28 cellular contexts compared by ENCODE assay signal in the genomic region with DNA sequence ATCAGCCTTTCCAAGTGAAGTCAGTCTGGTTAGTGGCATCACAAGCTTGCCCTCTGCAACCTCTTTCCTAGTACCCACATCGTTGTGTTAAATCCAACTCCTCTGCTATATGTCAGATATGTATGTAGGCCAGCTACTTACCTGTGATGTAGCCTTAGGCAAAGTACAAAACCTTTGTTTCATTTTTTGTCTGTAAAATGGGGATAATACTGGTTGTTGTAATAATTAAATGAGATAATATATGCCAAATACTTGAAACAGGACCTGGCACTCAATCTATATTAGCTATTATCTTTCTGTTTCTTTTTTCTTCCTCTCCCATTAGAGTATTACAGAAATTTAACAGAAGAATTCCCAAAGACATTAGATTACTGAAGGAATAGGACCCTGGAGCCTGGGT. TPM values are rescaled to one million over a fixed set of nuclear protein-coding genes. Genes with fewer than 3 reads are reported as not detected.
A peak's percentile ranks its signal among the peaks of the same experiment; 100 is the strongest.
DNase-seq lines count a peak whose midpoint lies in the region; TF ChIP-seq lines count a peak whose summit lies in the region.
"Had no signal": no experiment of that assay in that cellular context is flagged by ENCODE, and none has a peak within 500 bp of the region (broad histone marks: within the 10 kb centered on the region; RNA-seq: fewer than 3 reads in every experiment).

No MANE protein-coding gene starts in this region.

- intact Hi-C loops in CD4-positive, alpha-beta memory T cell (cut with micrococcal nuclease): no loop called here

- H3K36me3 Mint-ChIP-seq in CD4-positive, alpha-beta memory T cell: peaks cover 7 to 9% of the 10 kb centered on the region in 2 donors

- H3F3A ChIP-seq in neural cell (ENCODE audit: insufficient read depth, low read length, poor library complexity, severe bottlenecking): no peaks in the 10 kb centered on the region

- no peak overlapping the region for H2AFZ ChIP-seq in neural cell (ENCODE audit: low read depth, low read length)

- peak overlapping the region; percentile 2 for H3K4me2 ChIP-seq in neural cell (ENCODE audit: low read length)

- H3K4me3 ChIP-seq in CD4-positive, alpha-beta memory T cell (ENCODE audit: low read length in 2 of 2): no peak overlapping the region
- H3K4me3 ChIP-seq in HEK293 (ENCODE audit: low read depth, low read length) (no peak overlapping the region), coronary artery (peak overlapping the region; percentile 70), neural cell (ENCODE audit: low read length) (peak overlapping the region; percentile 80)
- H3K4me3 ChIP-seq: K562, MG63 had no signal

- TF ChIP-seq RAD21 in neural cell (conservative IDR thresholded peaks at IDR 0.05): no peak

- no peak for DNase-seq in CD4-positive, alpha-beta memory T cell
- DNase-seq in coronary artery (ENCODE audit: low spot score) (no peak), cerebellar nuclear complex (lab: John Stamatoyannopoulos, UW) (no peak), kidney tubule cell (ENCODE audit: low spot score) (no peak), COR-L47 (lab: John Stamatoyannopoulos, UW) (no peak)
- DNase-seq: activated CD4-positive, alpha-beta T cell treated with anti-CD3 and anti-CD28 coated beads for 48 hours; activated effector memory CD4-positive, alpha-beta T cell treated with Interleukin-2 at 50 U/mL for 16 hours; Caco-2; DMS79 treated with DMSO at 0.1 percent for 48 hours; GM23248; left cardiac atrium; mammary epithelial cell; MG63; NCI-H1417 treated with DMSO at 0.1 percent for 48 hours; NCI-H2081 treated with DMSO at 0.1 percent for 48 hours; NCI-H345 had no signal

- peaks cover 3 to 30% (median 24%) of the 10 kb centered on the region in 8 donors for H3K9me3 Mint-ChIP-seq in CD4-positive, alpha-beta memory T cell

- H3K27me3 ChIP-seq in CD4-positive, alpha-beta memory T cell (ENCODE audit: insufficient read depth, low read length): peaks cover 31% of the 10 kb centered on the region
- peaks cover 20% of the 10 kb centered on the region for H3K27me3 ChIP-seq in neural cell (ENCODE audit: insufficient read depth, low read depth, low read length)

- peaks cover 5% of the 10 kb centered on the region for H3K4me1 ChIP-seq in CD4-positive, alpha-beta memory T cell (ENCODE audit: insufficient read depth, low read length)
- peaks cover 6% of the 10 kb centered on the region; the same call in 1 of the 2 replicates for H3K4me1 ChIP-seq in HEK293 (ENCODE audit: control insufficient read depth, insufficient read depth, low read length)
- H3K4me1 ChIP-seq: breast epithelium had no signal

- CTCF ChIA-PET in CD4-positive, alpha-beta memory T cell (lab: Charles Lee; ENCODE audit: partially characterized antibody): interaction anchor here (1.0 kb wide), 1 partner anchor 34 kb away, joined by 3 read pairs; a partner anchor contains a TSS
- CTCF ChIA-PET in HEK293 (lab: Yijun Ruan, JAX): interaction anchor here (0.6 to 2.5 kb wide), 3 partner anchors 9 to 103 kb away, joined by 3 to 11 read pairs (median 3); a partner anchor contains a TSS

- peaks cover 7 to 17% (median 13%) of the 10 kb centered on the region in 4 donors for H3K4me1 Mint-ChIP-seq in CD4-positive, alpha-beta memory T cell

- peaks cover 43 to 51% of the 10 kb centered on the region in 2 donors for H3K27me3 Mint-ChIP-seq in CD4-positive, alpha-beta memory T cell

- H3K27ac ChIP-seq in CD4-positive, alpha-beta memory T cell (ENCODE audit: low read depth, low read length): no peak overlapping the region
- H3K27ac ChIP-seq in HEK293 (ENCODE audit: extremely low read depth, low read depth, low read length) (no peak overlapping the region), coronary artery (no peak overlapping the region), neural cell (ENCODE audit: low read length) (no peak overlapping the region)
- H3K27ac ChIP-seq: breast epithelium, GM23248, RWPE1, SK-N-MC had no signal

- H3K4me3 Mint-ChIP-seq in CD4-positive, alpha-beta memory T cell: peak overlapping the region in 7 of 8 donors; percentile 32 to 79 (median 59)
- H3K4me3 Mint-ChIP-seq: dendritic cell treated with granulocyte-macrophage colony-stimulating factor and Interleukin-4, amounts not matched to agents 40 ng/mL and 50 ng/mL, for 4 days had no signal

- no peaks in the 10 kb centered on the region for H3K36me3 ChIP-seq in CD4-positive, alpha-beta memory T cell (ENCODE audit: insufficient read depth, low read length)
- H3K36me3 ChIP-seq in HEK293 (ENCODE audit: control insufficient read depth in 2 of 2, insufficient read depth in 1 of 2, low read length in 2 of 2) (no peaks in the 10 kb centered on the region), neural cell (ENCODE audit: insufficient read depth, low read length) (no peaks in the 10 kb centered on the region)
- H3K36me3 ChIP-seq: breast epithelium, MG63 had no signal

- no peaks in the 10 kb centered on the region for H3K79me2 ChIP-seq in neural cell (replicated peaks; ENCODE audit: insufficient read depth, low read length)

- TF ChIP-seq CTCF in HEK293 (tag by site-specific recombination; IDR thresholded peaks at IDR 0.05) (no peak), coronary artery (IDR thresholded peaks at IDR 0.05) (no peak), neural cell (IDR thresholded peaks at IDR 0.05; ENCODE audit: poor library complexity, severe bottlenecking) (no peak)

- no peak overlapping the region for H3K9ac ChIP-seq in neural cell (ENCODE audit: low read length)
- H3K9ac ChIP-seq: GM23248 had no signal

- H3K9me2 ChIP-seq in neural cell (ENCODE audit: insufficient read depth, low read length): no peaks in the 10 kb centered on the region

- no peak for TF ChIP-seq EP300 in neural cell (conservative IDR thresholded peaks at IDR 0.05; ENCODE audit: poor library complexity, severe bottlenecking)

- no peaks in the 10 kb centered on the region for H4K20me1 ChIP-seq in neural cell (ENCODE audit: insufficient read depth)

- no peaks in the 10 kb centered on the region for H3K9me3 ChIP-seq in CD4-positive, alpha-beta memory T cell (ENCODE audit: control insufficient read depth in 1 of 2, low read length in 2 of 2)
- no peaks in the 10 kb centered on the region for H3K9me3 ChIP-seq in HEK293 (ENCODE audit: control insufficient read depth, insufficient read depth, low read depth, low read length)
- peaks cover 3% of the 10 kb centered on the region for H3K9me3 ChIP-seq in neural cell (ENCODE audit: low read length)

- POLR2A ChIA-PET in CD4-positive, alpha-beta memory T cell (lab: Charles Lee; ENCODE audit: partially characterized antibody): interaction anchor here (1.6 kb wide), 1 partner anchor 57 kb away, joined by 3 read pairs; a partner anchor contains a TSS
- POLR2A ChIA-PET in HEK293 (lab: Yijun Ruan, JAX): interaction anchor here (2.1 kb wide), 1 partner anchor 12 kb away, joined by 6 read pairs; no protein-coding TSS in a partner anchor

- no peak overlapping the region for H3K27ac Mint-ChIP-seq in CD4-positive, alpha-beta memory T cell
- H3K27ac Mint-ChIP-seq: dendritic cell treated with granulocyte-macrophage colony-stimulating factor and Interleukin-4, amounts not matched to agents 40 ng/mL and 50 ng/mL, for 4 days; T-helper 1 cell treated with Interleukin-12 subunit alpha and Interleukin-12 subunit beta and Interleukin-4 antibody, amounts not matched to agents 30 μg/mL and 1 μg/mL, for 36 hours had no signal

TF ChIP-seq in neural cell, 6 proteins besides CTCF, POLR2A, EP300 and RAD21 (continues in another document):
- TF ChIP-seq EZH2 (IDR thresholded peaks at IDR 0.05; ENCODE audit: borderline replicate concordance, insufficient read depth, low read length, poor library complexity, severe bottlenecking) (no peak), SMC3 (conservative IDR thresholded peaks at IDR 0.05; ENCODE audit: poor library complexity) (no peak), TAF1 (IDR thresholded peaks at IDR 0.05; ENCODE audit: low read depth) (no peak), POLR2AphosphoS5 (IDR thresholded peaks at IDR 0.05) (no peak)
- TF ChIP-seq, protein P1, sequence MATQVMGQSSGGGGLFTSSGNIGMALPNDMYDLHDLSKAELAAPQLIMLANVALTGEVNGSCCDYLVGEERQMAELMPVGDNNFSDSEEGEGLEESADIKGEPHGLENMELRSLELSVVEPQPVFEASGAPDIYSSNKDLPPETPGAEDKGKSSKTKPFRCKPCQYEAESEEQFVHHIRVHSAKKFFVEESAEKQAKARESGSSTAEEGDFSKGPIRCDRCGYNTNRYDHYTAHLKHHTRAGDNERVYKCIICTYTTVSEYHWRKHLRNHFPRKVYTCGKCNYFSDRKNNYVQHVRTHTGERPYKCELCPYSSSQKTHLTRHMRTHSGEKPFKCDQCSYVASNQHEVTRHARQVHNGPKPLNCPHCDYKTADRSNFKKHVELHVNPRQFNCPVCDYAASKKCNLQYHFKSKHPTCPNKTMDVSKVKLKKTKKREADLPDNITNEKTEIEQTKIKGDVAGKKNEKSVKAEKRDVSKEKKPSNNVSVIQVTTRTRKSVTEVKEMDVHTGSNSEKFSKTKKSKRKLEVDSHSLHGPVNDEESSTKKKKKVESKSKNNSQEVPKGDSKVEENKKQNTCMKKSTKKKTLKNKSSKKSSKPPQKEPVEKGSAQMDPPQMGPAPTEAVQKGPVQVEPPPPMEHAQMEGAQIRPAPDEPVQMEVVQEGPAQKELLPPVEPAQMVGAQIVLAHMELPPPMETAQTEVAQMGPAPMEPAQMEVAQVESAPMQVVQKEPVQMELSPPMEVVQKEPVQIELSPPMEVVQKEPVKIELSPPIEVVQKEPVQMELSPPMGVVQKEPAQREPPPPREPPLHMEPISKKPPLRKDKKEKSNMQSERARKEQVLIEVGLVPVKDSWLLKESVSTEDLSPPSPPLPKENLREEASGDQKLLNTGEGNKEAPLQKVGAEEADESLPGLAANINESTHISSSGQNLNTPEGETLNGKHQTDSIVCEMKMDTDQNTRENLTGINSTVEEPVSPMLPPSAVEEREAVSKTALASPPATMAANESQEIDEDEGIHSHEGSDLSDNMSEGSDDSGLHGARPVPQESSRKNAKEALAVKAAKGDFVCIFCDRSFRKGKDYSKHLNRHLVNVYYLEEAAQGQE (IDR thresholded peaks at IDR 0.05; ENCODE audit: borderline replicate concordance): no peak

RNA-seq across cellular contexts. Expression of a gene that starts 1.2 kb away (rescaled TPM):
- not detected for total RNA-seq in CD4-positive, alpha-beta memory T cell
- not detected for polyA plus RNA-seq in CD4-positive, alpha-beta memory T cell
- 51.2 and 62.5 TPM in 2 replicates for polyA plus RNA-seq in neural cell
- polyA minus RNA-seq in neural cell: 23.4 and 24.7 TPM in 2 replicates
- total RNA-seq: GM23248, HT-29, K562 had no signal
- polyA plus RNA-seq: GM23248, K562 had no signal

RNA-seq across cellular contexts. Expression of a gene that starts 21.8 kb away (rescaled TPM):
- not detected for total RNA-seq in CD4-positive, alpha-beta memory T cell
- polyA plus RNA-seq in CD4-positive, alpha-beta memory T cell: under 1 TPM in 1 of 2 donors, not detected in 1; 0.13 TPM
- polyA plus RNA-seq in neural cell: not detected in 2 replicates
- not detected in 2 replicates for polyA minus RNA-seq in neural cell
- total RNA-seq: breast epithelium, Caco-2, GM23248, HT-29, K562, left cardiac atrium, mammary epithelial cell, posterior vena cava, sciatic nerve had no signal
- polyA plus RNA-seq: GM23248, mammary epithelial cell had no signal

RNA-seq across cellular contexts. Expression of a gene that starts 33.9 kb away (rescaled TPM):
- 1 to 10 TPM; 8.2 to 8.8 TPM for total RNA-seq in CD4-positive, alpha-beta memory T cell
- polyA plus RNA-seq in CD4-positive, alpha-beta memory T cell: 1 to 10 TPM; 2.9 to 6.9 TPM
- 32.5 and 40.1 TPM in 2 replicates for polyA plus RNA-seq in neural cell
- polyA minus RNA-seq in neural cell: 37.0 TPM in 2 replicates

RNA-seq across cellular contexts. Expression of a gene that starts 36.3 kb away (rescaled TPM):
- not detected for total RNA-seq in CD4-positive, alpha-beta memory T cell
- polyA plus RNA-seq in CD4-positive, alpha-beta memory T cell: not detected
- polyA plus RNA-seq in neural cell: not detected in 2 replicates
- not detected in 2 replicates for polyA minus RNA-seq in neural cell
- total RNA-seq: breast epithelium, GM23248, HT-29, mammary epithelial cell, posterior vena cava, sciatic nerve had no signal
- polyA plus RNA-seq: adipose tissue, GM23248, mammary epithelial cell had no signal

RNA-seq across cellular contexts. Expression of a gene that starts 44.7 kb away (rescaled TPM):
- total RNA-seq in CD4-positive, alpha-beta memory T cell: 10 to 100 TPM in 1 of 2 experiments, 1 to 10 TPM in 1; 9.9 to 10.5 TPM
- polyA plus RNA-seq in CD4-positive, alpha-beta memory T cell: 1 to 10 TPM; 2.1 to 2.8 TPM
- 3.5 TPM in 1 of 2 replicates, not detected in the other for polyA plus RNA-seq in neural cell
- not detected in 2 replicates for polyA minus RNA-seq in neural cell
- total RNA-seq: GM23248, HT-29 had no signal

Comparison
In these comparisons a context has a peak if more than half of its experiments do, and no peak if none do; other contexts are left out.
1. H3K4me3 ChIP-seq: peak in coronary artery (single experiment) and neural cell (single experiment); none in CD4-positive, alpha-beta memory T cell (0 of 2) and HEK293 (single experiment).
2. RNA of a gene that starts 1.2 kb away (polyA plus RNA-seq): 51.2 to 62.5 TPM in neural cell; not detected in CD4-positive, alpha-beta memory T cell; every median in the first group is over 10 times any median in the second.